Comparison of ENCODE assay signal across 8 cellular contexts in genomic region chr1:22780696-22781095, GRCh38.
DNase-seq lines count a peak whose midpoint lies in the region; ATAC-seq, FAIRE-seq and TF ChIP-seq lines count a peak whose summit lies in the region.

No MANE protein-coding gene starts in this region.

- DNase-seq in COLO829 (ENCODE audit: low spot score): peak; percentile 68
- peak; percentile 81 for DNase-seq in H54 (ENCODE audit: insufficient read length, low spot score)
- peak; percentile 96 for DNase-seq in iPS-NIHi11 (ENCODE audit: low spot score)
- no peak for DNase-seq in tibial artery
- DNase-seq in spleen: no peak
- no peak for DNase-seq in NCI-H1417 treated with DMSO at 0.1 percent for 48 hours (lab: John Stamatoyannopoulos, UW)
- DNase-seq in lower leg skin (ENCODE audit: low spot score in 2 of 2): no peak

- H3K27me3 ChIP-seq in tibial artery (peaks cover 0 to 10% of the 10 kb centered on the region in 2 donors), spleen (replicated peaks in 1 of 7) (peaks cover 0 to 49% (median 0%) of the 10 kb centered on the region in 7 donors)

- FAIRE-seq in H54 (lab: Jason Lieb, UNC): peak; percentile 78

- H3K4me1 ChIP-seq in tibial artery (peaks cover 0 to 7% (median 4%) of the 10 kb centered on the region in 4 donors), spleen (peaks cover 0 to 19% (median 2%) of the 10 kb centered on the region in 6 donors)

- TF ChIP-seq CTCF in tibial artery (IDR thresholded peaks at IDR 0.05) (no peak), spleen (IDR thresholded peaks at IDR 0.05 in 8 of 11, conservative IDR thresholded peaks at IDR 0.05 in 3 of 11) (no peak), lower leg skin (IDR thresholded peaks at IDR 0.05) (no peak)

- peak; percentile 91 for ATAC-seq in SK-N-SH treated with all-trans-retinoic acid at 6 μM for 48 hours

- intact Hi-C loops in tibial artery (cut with DNase I; ENCODE audit: low total_unique reads): no loop called here
- intact Hi-C loops in spleen (cut with DNase I; ENCODE audit: low total_unique reads): no loop called here
- intact Hi-C loops in lower leg skin (cut with DNase I; ENCODE audit: low total_unique reads): no loop called here

- H3K27ac ChIP-seq in tibial artery: no peak overlapping the region
- no peak overlapping the region for H3K27ac ChIP-seq in spleen

- TF ChIP-seq POLR2A in H54 (IDR thresholded peaks at IDR 0.05; ENCODE audit: low read depth, low read length) (no peak), spleen (IDR thresholded peaks at IDR 0.05) (no peak), lower leg skin (IDR thresholded peaks at IDR 0.05) (no peak)

- 76 to 87% (median 82%) methylated on average over 14 of the region's 14 CpGs for WGBS in spleen, 5 donors
- 90 to 93% methylated on average over 14 of the region's 14 CpGs for WGBS in lower leg skin, 2 donors

- no peaks in the 10 kb centered on the region for H3K36me3 ChIP-seq in tibial artery
- no peaks in the 10 kb centered on the region for H3K36me3 ChIP-seq in spleen

- no peak overlapping the region for H3K4me3 ChIP-seq in tibial artery
- no peak overlapping the region for H3K4me3 ChIP-seq in spleen
- H3K4me3 ChIP-seq in lower leg skin (ENCODE audit: low read depth, poor library complexity, severe bottlenecking): no peak overlapping the region

- H3K9me3 ChIP-seq in tibial artery (no peaks in the 10 kb centered on the region), spleen (no peaks in the 10 kb centered on the region)

TF ChIP-seq in SK-N-SH treated with all-trans-retinoic acid at 6 μM for 48 hours, 23 proteins besides CTCF, POLR2A, EP300 and RAD21:
- no peak for TF ChIP-seq OSR1 (CRISPR knock-in tag; IDR thresholded peaks at IDR 0.05)
- TF ChIP-seq ZNF8 (CRISPR knock-in tag; IDR thresholded peaks at IDR 0.05): no peak
- TF ChIP-seq TCF4 (CRISPR knock-in tag; IDR thresholded peaks at IDR 0.05; ENCODE audit: borderline replicate concordance): no peak
- no peak for TF ChIP-seq ZC3H10 (CRISPR knock-in tag; IDR thresholded peaks at IDR 0.05)
- no peak for TF ChIP-seq BACH2 (CRISPR knock-in tag; IDR thresholded peaks at IDR 0.05; ENCODE audit: borderline replicate concordance)
- no peak for TF ChIP-seq ISL1 (CRISPR knock-in tag; IDR thresholded peaks at IDR 0.05)
- TF ChIP-seq ZNF70 (CRISPR knock-in tag; IDR thresholded peaks at IDR 0.05): no peak
- no peak for TF ChIP-seq CSDC2 (CRISPR knock-in tag; IDR thresholded peaks at IDR 0.05)
- no peak for TF ChIP-seq ESRRG (CRISPR knock-in tag; IDR thresholded peaks at IDR 0.05)
- TF ChIP-seq, protein P1, sequence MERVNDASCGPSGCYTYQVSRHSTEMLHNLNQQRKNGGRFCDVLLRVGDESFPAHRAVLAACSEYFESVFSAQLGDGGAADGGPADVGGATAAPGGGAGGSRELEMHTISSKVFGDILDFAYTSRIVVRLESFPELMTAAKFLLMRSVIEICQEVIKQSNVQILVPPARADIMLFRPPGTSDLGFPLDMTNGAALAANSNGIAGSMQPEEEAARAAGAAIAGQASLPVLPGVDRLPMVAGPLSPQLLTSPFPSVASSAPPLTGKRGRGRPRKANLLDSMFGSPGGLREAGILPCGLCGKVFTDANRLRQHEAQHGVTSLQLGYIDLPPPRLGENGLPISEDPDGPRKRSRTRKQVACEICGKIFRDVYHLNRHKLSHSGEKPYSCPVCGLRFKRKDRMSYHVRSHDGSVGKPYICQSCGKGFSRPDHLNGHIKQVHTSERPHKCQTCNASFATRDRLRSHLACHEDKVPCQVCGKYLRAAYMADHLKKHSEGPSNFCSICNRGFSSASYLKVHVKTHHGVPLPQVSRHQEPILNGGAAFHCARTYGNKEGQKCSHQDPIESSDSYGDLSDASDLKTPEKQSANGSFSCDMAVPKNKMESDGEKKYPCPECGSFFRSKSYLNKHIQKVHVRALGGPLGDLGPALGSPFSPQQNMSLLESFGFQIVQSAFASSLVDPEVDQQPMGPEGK (CRISPR knock-in tag; IDR thresholded peaks at IDR 0.05; ENCODE audit: borderline replicate concordance): no peak
- TF ChIP-seq ZFP30 (CRISPR knock-in tag; IDR thresholded peaks at IDR 0.05): no peak
- no peak for TF ChIP-seq RARB (CRISPR knock-in tag; IDR thresholded peaks at IDR 0.05)
- no peak for TF ChIP-seq ARNTL (CRISPR knock-in tag; IDR thresholded peaks at IDR 0.05; ENCODE audit: borderline replicate concordance, low read depth)
- TF ChIP-seq SNAI2 (CRISPR knock-in tag; IDR thresholded peaks at IDR 0.05): no peak
- TF ChIP-seq, protein P2, sequence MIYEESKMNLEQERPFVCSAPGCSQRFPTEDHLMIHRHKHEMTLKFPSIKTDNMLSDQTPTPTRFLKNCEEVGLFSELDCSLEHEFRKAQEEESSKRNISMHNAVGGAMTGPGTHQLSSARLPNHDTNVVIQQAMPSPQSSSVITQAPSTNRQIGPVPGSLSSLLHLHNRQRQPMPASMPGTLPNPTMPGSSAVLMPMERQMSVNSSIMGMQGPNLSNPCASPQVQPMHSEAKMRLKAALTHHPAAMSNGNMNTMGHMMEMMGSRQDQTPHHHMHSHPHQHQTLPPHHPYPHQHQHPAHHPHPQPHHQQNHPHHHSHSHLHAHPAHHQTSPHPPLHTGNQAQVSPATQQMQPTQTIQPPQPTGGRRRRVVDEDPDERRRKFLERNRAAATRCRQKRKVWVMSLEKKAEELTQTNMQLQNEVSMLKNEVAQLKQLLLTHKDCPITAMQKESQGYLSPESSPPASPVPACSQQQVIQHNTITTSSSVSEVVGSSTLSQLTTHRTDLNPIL (CRISPR knock-in tag; IDR thresholded peaks at IDR 0.05; ENCODE audit: low read depth): no peak
- TF ChIP-seq, protein P3, sequence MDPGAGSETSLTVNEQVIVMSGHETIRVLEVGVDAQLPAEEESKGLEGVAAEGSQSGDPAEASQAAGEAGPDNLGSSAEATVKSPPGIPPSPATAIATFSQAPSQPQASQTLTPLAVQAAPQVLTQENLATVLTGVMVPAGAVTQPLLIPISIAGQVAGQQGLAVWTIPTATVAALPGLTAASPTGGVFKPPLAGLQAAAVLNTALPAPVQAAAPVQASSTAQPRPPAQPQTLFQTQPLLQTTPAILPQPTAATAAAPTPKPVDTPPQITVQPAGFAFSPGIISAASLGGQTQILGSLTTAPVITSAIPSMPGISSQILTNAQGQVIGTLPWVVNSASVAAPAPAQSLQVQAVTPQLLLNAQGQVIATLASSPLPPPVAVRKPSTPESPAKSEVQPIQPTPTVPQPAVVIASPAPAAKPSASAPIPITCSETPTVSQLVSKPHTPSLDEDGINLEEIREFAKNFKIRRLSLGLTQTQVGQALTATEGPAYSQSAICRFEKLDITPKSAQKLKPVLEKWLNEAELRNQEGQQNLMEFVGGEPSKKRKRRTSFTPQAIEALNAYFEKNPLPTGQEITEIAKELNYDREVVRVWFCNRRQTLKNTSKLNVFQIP (CRISPR knock-in tag; IDR thresholded peaks at IDR 0.05; ENCODE audit: borderline replicate concordance, low read depth): no peak
- no peak for TF ChIP-seq PPARA (CRISPR knock-in tag; IDR thresholded peaks at IDR 0.05; ENCODE audit: borderline replicate concordance)

Comparison
In these comparisons a context has a peak if more than half of its experiments do, and no peak if none do; other contexts are left out.
1. DNase-seq: peak in COLO829 (single experiment), H54 (single experiment) and iPS-NIHi11 (single experiment); none in tibial artery (0 of 2), spleen (single experiment), NCI-H1417 treated with DMSO at 0.1 percent for 48 hours (single experiment) and lower leg skin (0 of 2).